ENCODE assay signal across 8 cellular contexts in the genomic region with DNA sequence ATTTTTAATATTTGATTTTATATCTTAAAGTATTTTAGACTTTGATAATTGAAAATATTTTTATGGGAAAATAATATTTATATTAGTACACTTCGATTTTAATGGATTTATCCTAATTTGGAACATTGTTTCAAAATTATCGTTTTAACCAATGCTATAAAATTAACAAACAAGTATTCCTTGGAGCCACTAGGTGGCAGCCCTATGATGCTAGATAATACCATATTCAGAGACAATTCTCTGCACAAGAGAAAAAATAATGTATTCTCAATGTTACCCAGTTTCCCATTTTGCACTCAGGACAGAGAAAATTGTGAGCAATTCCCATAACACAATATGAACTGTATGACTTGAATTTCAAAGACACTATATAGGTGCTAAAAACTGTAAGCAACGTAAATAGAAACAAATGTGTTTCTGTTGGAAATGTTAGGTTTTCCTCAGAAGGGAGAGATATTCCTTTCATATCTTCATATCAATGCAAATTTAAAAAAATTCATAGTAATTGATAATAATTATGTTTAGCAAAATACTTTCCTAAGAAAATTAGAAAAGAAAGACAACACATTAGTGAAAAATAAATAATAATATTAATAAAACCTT.
DNase-seq lines count a peak whose midpoint lies in the region; ATAC-seq, FAIRE-seq and TF ChIP-seq lines count a peak whose summit lies in the region.

No MANE protein-coding gene starts in this region.

- WGBS in adrenal gland, 4 donors, result 26 to 28% (median 27%) methylated on average over 3 of the region's 3 CpGs

- H3K4me2 ChIP-seq in keratinocyte (ENCODE audit: control insufficient read depth, extremely low read depth, insufficient read depth, low read depth, low read length), result no peak overlapping the region

- H3K4me3 ChIP-seq in adrenal gland (no peak overlapping the region), keratinocyte (ENCODE audit: control insufficient read depth in 2 of 3, extremely low read depth in 1 of 3, insufficient read depth in 2 of 3, low read depth in 1 of 3, low read length in 3 of 3) (no peak overlapping the region)

- no peak overlapping the region for H2AFZ ChIP-seq in keratinocyte (ENCODE audit: control insufficient read depth, low read length)

- TF ChIP-seq CTCF in D721Med (IDR thresholded peaks at IDR 0.05; ENCODE audit: insufficient read depth, missing control alignments), result peak; percentile 88
- peak; percentile 43 to 76 (median 58) for TF ChIP-seq CTCF in adrenal gland (IDR thresholded peaks at IDR 0.05)
- TF ChIP-seq CTCF in keratinocyte (optimal IDR thresholded peaks at IDR 0.05 in 1 of 3, IDR thresholded peaks at IDR 0.05 in 1 of 3, conservative IDR thresholded peaks at IDR 0.05 in 1 of 3; ENCODE audit: extremely low read depth in 1 of 3, insufficient read depth in 2 of 3, low read length in 3 of 3), result peak in 2 of 3 experiments; percentile 29 to 52

- no peaks in the 10 kb centered on the region for H4K20me1 ChIP-seq in keratinocyte (ENCODE audit: control insufficient read depth, extremely low read depth, insufficient read depth, low read length)

- no peak overlapping the region for H3K9ac ChIP-seq in keratinocyte (ENCODE audit: control insufficient read depth, extremely low read depth, insufficient read depth, low read length)

- no peaks in the 10 kb centered on the region for H3K79me2 ChIP-seq in keratinocyte (ENCODE audit: control insufficient read depth, insufficient read depth, low read length)

- H3K27me3 ChIP-seq in adrenal gland, result no peaks in the 10 kb centered on the region
- no peaks in the 10 kb centered on the region for H3K27me3 ChIP-seq in keratinocyte (ENCODE audit: control insufficient read depth, extremely low read depth, insufficient read depth, low read length)

- DNase-seq in D721Med (ENCODE audit: insufficient read length, low spot score) (no peak), NCI-H2081 (lab: John Stamatoyannopoulos, UW) (peak; percentile 65 to 69), adrenal gland (peak in 5 of 7 donors; percentile 15 to 49 (median 22)), keratinocyte (ENCODE audit: low read depth, low spot score) (no peak), NK-92 (lab: John Stamatoyannopoulos, UW; ENCODE audit: unreplicated experiment) (no peak), ureter (ENCODE audit: low spot score) (no peak), GM19239 (ENCODE audit: insufficient read length, low spot score) (no peak)

- TF ChIP-seq POLR2A in adrenal gland (IDR thresholded peaks at IDR 0.05), result no peak

- FAIRE-seq in D721Med (lab: Jason Lieb, UNC) (no peak), keratinocyte (lab: Jason Lieb, UNC) (peak; percentile 29), GM19239 (lab: Jason Lieb, UNC) (no peak)

- peak; percentile 58 for ATAC-seq in GM21423 (IDR thresholded peaks at IDR 0.05; ENCODE audit: unreplicated experiment)

- intact Hi-C loops in adrenal gland (cut with DNase I), result loop anchor here in 1 of 2 donors (5.0 kb wide), 1 partner anchor 241 kb away; no protein-coding TSS in a partner anchor

- H3K9me3 ChIP-seq in adrenal gland (replicated peaks in 1 of 3) (no peaks in the 10 kb centered on the region), keratinocyte (ENCODE audit: control insufficient read depth, low read depth, low read length) (no peaks in the 10 kb centered on the region)

- dilution Hi-C loops in keratinocyte (cut with MboI; ENCODE audit: extremely low pct_ligation_motif_present, low sequenced_read_pairs), result loop anchor here (25.0 kb wide), 1 partner anchor 251 kb away; no protein-coding TSS in a partner anchor

- no peak overlapping the region for H3K27ac ChIP-seq in adrenal gland
- H3K27ac ChIP-seq in keratinocyte (ENCODE audit: control insufficient read depth, insufficient read depth, low read length), result no peak overlapping the region

- no peaks in the 10 kb centered on the region for H3K36me3 ChIP-seq in adrenal gland (replicated peaks in 1 of 2)
- no peaks in the 10 kb centered on the region for H3K36me3 ChIP-seq in keratinocyte (ENCODE audit: control insufficient read depth in 2 of 2, extremely low read depth in 1 of 2, insufficient read depth in 2 of 2, low read length in 2 of 2)

- H3K9me1 ChIP-seq in keratinocyte (ENCODE audit: control insufficient read depth, extremely low read depth, insufficient read depth, low read length), result no peaks in the 10 kb centered on the region

- H3K4me1 ChIP-seq in adrenal gland (replicated peaks in 1 of 2) (no peaks in the 10 kb centered on the region), keratinocyte (ENCODE audit: control insufficient read depth, extremely low read depth, insufficient read depth, low read length) (peaks cover 4% of the 10 kb centered on the region)

Comparison
In these comparisons a context has a peak if more than half of its experiments do, and no peak if none do; other contexts are left out.
1. DNase-seq: peak in NCI-H2081 (2 of 2) and adrenal gland (5 of 7); none in D721Med (single experiment), keratinocyte (single experiment), NK-92 (single experiment), ureter (single experiment) and GM19239 (single experiment).
2. Peak in every context shown above with its lines, with median percentiles within 50 percentile points of each other: CTCF ChIP-seq.